ENCODE assay signal across 1 cellular context in the genomic region with DNA sequence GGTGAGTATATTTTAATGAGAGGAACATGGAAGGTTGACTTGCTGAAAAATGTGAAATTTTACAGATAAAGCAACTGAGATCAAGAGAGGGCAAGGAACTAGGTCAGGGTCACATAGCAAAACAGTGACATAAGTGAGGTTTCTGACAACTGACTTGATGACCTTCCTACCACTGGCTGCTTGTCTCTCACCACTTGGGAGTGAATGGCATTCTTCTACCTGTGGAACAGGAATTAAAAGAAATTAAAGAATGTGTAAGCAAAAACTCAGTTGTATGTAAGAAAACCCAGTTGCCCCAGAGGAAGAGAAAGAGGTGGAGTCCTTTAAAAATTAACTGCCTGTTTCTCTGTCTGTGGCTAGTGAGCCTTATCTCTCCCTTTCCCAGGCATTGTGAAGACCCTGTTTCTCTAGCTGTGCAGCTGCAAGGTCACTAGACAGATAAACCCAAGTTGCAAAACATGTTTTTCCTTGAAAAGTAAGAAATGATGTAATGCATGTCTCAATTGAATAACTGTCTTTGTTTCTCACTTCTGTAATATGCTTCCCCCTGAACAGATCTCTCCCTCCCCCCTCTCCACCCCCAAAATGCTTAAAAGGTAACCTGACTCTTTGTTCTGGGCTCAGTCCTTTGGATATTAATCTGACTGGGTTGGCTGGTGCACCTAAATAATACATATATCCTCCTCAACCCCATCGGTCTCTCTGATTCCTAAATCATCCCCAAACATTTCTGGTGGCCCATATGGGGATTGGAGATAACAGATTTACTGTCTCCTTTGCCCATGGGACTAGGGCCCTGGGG.
TF ChIP-seq lines count a peak whose summit lies in the region.

No MANE protein-coding gene starts in this region.

TF ChIP-seq in HepG2, 621 proteins besides CTCF, POLR2A, EP300 and RAD21 (continues in another document):
- TF ChIP-seq SP2 (CRISPR knock-in tag; IDR thresholded peaks at IDR 0.05) (no peak), HDAC1 (CRISPR knock-in tag; IDR thresholded peaks at IDR 0.05) (peak; percentile 70), MTF2 (CRISPR knock-in tag; IDR thresholded peaks at IDR 0.05; ENCODE audit: borderline replicate concordance) (peak; percentile 0; the same call in 1 of the 2 replicates), PLRG1 (conservative IDR thresholded peaks at IDR 0.05) (no peak), TFDP2 (CRISPR knock-in tag; IDR thresholded peaks at IDR 0.05) (no peak), ZMYM2 (CRISPR knock-in tag; IDR thresholded peaks at IDR 0.05) (no peak), TP53 (CRISPR knock-in tag; conservative IDR thresholded peaks at IDR 0.05) (peak; percentile 76; the same call in 1 of the 2 replicates), ZNF747 (CRISPR knock-in tag; IDR thresholded peaks at IDR 0.05; ENCODE audit: borderline replicate concordance) (peak; percentile 42; the same call in 1 of the 2 replicates), NCOR1 (IDR thresholded peaks at IDR 0.05; ENCODE audit: borderline replicate concordance, low read length) (peak; percentile 22; the same call in 1 of the 2 replicates), HNF4A (CRISPR knock-in tag; IDR thresholded peaks at IDR 0.05) (peak; percentile 76), MED1 (CRISPR knock-in tag; IDR thresholded peaks at IDR 0.05) (peak; percentile 71; the same call in 1 of the 2 replicates), TBX2 (CRISPR knock-in tag; IDR thresholded peaks at IDR 0.05; ENCODE audit: borderline replicate concordance) (peak; percentile 85), SATB2 (CRISPR knock-in tag; IDR thresholded peaks at IDR 0.05) (0 out of 2 replicates have a peak, but pooled peaks have one; percentile 62), THAP11 (CRISPR knock-in tag; IDR thresholded peaks at IDR 0.05) (peak; percentile 60; the same call in 1 of the 2 replicates), ZNF549 (CRISPR knock-in tag; IDR thresholded peaks at IDR 0.05) (no peak), CHD2 (IDR thresholded peaks at IDR 0.05; ENCODE audit: low read depth, low read length) (no peak), FOSL2 (CRISPR knock-in tag; IDR thresholded peaks at IDR 0.05) (peak; percentile 55), PITX1 (CRISPR knock-in tag; IDR thresholded peaks at IDR 0.05) (peak; percentile 57; the same call in 1 of the 2 replicates), TGIF2 (CRISPR knock-in tag; IDR thresholded peaks at IDR 0.05) (no peak), KAT7 (CRISPR knock-in tag; IDR thresholded peaks at IDR 0.05; ENCODE audit: borderline replicate concordance) (no peak; the same call in 1 of the 2 replicates), POGK (CRISPR knock-in tag; conservative IDR thresholded peaks at IDR 0.05) (0 out of 2 replicates have a peak, but pooled peaks have one; percentile 17), MIER2 (CRISPR knock-in tag; IDR thresholded peaks at IDR 0.05) (peak; percentile 58; the same call in 1 of the 2 replicates), EED (CRISPR knock-in tag; IDR thresholded peaks at IDR 0.05) (no peak), RNF219 (CRISPR knock-in tag; IDR thresholded peaks at IDR 0.05) (0 out of 2 replicates have a peak, but pooled peaks have one; percentile 62), DPF2 (CRISPR knock-in tag; IDR thresholded peaks at IDR 0.05; ENCODE audit: borderline replicate concordance, low read depth) (peak; percentile 84; the same call in 1 of the 2 replicates), ZBTB49 (CRISPR knock-in tag; IDR thresholded peaks at IDR 0.05; ENCODE audit: borderline replicate concordance) (no peak), TCF12 (IDR thresholded peaks at IDR 0.05) (no peak), TCF12 (CRISPR knock-in tag; IDR thresholded peaks at IDR 0.05) (peak; percentile 49; the same call in 1 of the 2 replicates)
- TF ChIP-seq, protein P1, sequence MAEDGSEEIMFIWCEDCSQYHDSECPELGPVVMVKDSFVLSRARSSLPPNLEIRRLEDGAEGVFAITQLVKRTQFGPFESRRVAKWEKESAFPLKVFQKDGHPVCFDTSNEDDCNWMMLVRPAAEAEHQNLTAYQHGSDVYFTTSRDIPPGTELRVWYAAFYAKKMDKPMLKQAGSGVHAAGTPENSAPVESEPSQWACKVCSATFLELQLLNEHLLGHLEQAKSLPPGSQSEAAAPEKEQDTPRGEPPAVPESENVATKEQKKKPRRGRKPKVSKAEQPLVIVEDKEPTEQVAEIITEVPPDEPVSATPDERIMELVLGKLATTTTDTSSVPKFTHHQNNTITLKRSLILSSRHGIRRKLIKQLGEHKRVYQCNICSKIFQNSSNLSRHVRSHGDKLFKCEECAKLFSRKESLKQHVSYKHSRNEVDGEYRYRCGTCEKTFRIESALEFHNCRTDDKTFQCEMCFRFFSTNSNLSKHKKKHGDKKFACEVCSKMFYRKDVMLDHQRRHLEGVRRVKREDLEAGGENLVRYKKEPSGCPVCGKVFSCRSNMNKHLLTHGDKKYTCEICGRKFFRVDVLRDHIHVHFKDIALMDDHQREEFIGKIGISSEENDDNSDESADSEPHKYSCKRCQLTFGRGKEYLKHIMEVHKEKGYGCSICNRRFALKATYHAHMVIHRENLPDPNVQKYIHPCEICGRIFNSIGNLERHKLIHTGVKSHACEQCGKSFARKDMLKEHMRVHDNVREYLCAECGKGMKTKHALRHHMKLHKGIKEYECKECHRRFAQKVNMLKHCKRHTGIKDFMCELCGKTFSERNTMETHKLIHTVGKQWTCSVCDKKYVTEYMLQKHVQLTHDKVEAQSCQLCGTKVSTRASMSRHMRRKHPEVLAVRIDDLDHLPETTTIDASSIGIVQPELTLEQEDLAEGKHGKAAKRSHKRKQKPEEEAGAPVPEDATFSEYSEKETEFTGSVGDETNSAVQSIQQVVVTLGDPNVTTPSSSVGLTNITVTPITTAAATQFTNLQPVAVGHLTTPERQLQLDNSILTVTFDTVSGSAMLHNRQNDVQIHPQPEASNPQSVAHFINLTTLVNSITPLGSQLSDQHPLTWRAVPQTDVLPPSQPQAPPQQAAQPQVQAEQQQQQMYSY (CRISPR knock-in tag; IDR thresholded peaks at IDR 0.05), result no peak
- TF ChIP-seq, protein P2, sequence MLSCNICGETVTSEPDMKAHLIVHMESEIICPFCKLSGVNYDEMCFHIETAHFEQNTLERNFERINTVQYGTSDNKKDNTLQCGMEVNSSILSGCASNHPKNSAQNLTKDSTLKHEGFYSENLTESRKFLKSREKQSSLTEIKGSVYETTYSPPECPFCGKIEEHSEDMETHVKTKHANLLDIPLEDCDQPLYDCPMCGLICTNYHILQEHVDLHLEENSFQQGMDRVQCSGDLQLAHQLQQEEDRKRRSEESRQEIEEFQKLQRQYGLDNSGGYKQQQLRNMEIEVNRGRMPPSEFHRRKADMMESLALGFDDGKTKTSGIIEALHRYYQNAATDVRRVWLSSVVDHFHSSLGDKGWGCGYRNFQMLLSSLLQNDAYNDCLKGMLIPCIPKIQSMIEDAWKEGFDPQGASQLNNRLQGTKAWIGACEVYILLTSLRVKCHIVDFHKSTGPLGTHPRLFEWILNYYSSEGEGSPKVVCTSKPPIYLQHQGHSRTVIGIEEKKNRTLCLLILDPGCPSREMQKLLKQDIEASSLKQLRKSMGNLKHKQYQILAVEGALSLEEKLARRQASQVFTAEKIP (CRISPR knock-in tag; IDR thresholded peaks at IDR 0.05; ENCODE audit: borderline replicate concordance), result no peak
- TF ChIP-seq, protein P3, sequence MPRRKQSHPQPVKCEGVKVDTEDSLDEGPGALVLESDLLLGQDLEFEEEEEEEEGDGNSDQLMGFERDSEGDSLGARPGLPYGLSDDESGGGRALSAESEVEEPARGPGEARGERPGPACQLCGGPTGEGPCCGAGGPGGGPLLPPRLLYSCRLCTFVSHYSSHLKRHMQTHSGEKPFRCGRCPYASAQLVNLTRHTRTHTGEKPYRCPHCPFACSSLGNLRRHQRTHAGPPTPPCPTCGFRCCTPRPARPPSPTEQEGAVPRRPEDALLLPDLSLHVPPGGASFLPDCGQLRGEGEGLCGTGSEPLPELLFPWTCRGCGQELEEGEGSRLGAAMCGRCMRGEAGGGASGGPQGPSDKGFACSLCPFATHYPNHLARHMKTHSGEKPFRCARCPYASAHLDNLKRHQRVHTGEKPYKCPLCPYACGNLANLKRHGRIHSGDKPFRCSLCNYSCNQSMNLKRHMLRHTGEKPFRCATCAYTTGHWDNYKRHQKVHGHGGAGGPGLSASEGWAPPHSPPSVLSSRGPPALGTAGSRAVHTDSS (CRISPR knock-in tag; conservative IDR thresholded peaks at IDR 0.05), result no peak
- TF ChIP-seq, protein P4, sequence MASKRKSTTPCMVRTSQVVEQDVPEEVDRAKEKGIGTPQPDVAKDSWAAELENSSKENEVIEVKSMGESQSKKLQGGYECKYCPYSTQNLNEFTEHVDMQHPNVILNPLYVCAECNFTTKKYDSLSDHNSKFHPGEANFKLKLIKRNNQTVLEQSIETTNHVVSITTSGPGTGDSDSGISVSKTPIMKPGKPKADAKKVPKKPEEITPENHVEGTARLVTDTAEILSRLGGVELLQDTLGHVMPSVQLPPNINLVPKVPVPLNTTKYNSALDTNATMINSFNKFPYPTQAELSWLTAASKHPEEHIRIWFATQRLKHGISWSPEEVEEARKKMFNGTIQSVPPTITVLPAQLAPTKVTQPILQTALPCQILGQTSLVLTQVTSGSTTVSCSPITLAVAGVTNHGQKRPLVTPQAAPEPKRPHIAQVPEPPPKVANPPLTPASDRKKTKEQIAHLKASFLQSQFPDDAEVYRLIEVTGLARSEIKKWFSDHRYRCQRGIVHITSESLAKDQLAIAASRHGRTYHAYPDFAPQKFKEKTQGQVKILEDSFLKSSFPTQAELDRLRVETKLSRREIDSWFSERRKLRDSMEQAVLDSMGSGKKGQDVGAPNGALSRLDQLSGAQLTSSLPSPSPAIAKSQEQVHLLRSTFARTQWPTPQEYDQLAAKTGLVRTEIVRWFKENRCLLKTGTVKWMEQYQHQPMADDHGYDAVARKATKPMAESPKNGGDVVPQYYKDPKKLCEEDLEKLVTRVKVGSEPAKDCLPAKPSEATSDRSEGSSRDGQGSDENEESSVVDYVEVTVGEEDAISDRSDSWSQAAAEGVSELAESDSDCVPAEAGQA (IDR thresholded peaks at IDR 0.05; ENCODE audit: low read depth), result no peak
- TF ChIP-seq, protein P4 (CRISPR knock-in tag; IDR thresholded peaks at IDR 0.05; ENCODE audit: borderline replicate concordance), result 0 out of 2 replicates have a peak, but pooled peaks have one; percentile 51
